In the genomic region with DNA sequence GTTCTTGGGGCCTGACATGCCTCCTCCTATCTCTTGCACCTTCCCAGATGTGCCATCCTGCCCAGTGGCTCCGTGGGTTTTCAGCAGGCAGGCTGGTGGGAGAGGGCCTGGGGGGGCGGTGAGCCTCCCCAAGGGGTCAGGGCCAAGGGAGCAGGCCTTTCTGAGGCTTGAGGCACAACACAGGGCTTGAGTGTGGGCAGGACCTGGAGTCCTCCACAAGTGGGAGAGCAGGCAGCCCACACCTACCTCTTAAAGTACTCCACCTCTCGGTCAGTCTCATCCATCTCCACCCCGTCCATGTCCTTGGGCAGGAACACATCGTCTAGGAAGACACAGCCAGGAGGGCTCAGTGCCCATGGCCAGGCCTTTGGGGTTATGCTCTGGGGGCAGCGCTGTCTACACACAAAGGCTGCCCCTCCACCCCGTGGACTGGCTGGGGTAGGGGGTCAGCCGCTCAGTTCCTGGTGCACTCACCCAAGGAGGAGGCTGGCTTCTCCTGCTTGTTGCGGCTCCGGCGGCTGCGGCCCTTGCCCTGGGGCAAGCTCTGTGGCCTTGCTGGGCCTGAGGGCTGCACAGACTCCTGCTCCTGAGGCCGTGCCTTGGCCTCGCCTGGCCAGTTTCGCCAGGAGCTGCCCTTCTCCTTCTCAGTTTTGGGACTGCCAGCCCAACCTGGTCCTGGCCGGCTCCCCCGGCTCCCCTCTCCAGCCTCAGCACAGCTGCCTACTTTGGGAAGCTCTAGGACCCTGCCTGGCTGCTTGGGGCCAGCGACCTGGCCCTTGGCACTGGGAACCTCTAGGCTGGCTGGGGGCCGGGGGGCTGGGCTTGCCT, we compare ENCODE assay signal across 17 cellular contexts. TPM values are rescaled to one million over a fixed set of nuclear protein-coding genes. Genes with fewer than 3 reads are reported as not detected.
DNase-seq lines count a peak whose midpoint lies in the region; ATAC-seq and TF ChIP-seq lines count a peak whose summit lies in the region.
"Had no signal": no experiment of that assay in that cellular context is flagged by ENCODE, and none has a peak within 500 bp of the region (broad histone marks: within the 10 kb centered on the region; RNA-seq: fewer than 3 reads in every experiment).

No MANE protein-coding gene starts in this region.

- H3K9me3 Mint-ChIP-seq in endothelial cell (ENCODE audit: unreplicated experiment), result no peaks in the 10 kb centered on the region
- H3K9me3 Mint-ChIP-seq: CD8-positive, alpha-beta memory T cell had no signal

- DNase-seq in left ventricle myocardium inferior (peak; percentile 10), cardiac septum (ENCODE audit: low spot score) (no peak), left ventricle myocardium superior (peak; percentile 24), gastrocnemius medialis (no peak), endothelial cell (ENCODE audit: low spot score) (no peak)
- no peak for DNase-seq in activated CD4-positive, alpha-beta T cell treated with anti-CD3 and anti-CD28 coated beads, Interleukin-2, amount 50 U/mL, for 1 hour
- DNase-seq: NCI-H1417 treated with DMSO at 0.1 percent for 48 hours, NCI-H187 treated with DMSO at 0.1 percent for 48 hours, NCI-H226, NCI-H524 treated with DMSO at 0.1 percent for 48 hours, PC-3, RPMI8226 had no signal

- H3K4me1 ChIP-seq in left ventricle myocardium inferior (peaks cover 18% of the 10 kb centered on the region), gastrocnemius medialis (peaks cover 19 to 36% of the 10 kb centered on the region in 2 donors)

- in situ Hi-C loops in gastrocnemius medialis (cut with MboI; ENCODE audit: low sequenced_read_pairs in 4 of 4), result loop anchor here in 1 of 4 donors (25.0 kb wide), 1 partner anchor 137 kb away; the partner anchor contains the start of gene SLC34A1

- H3K27ac Mint-ChIP-seq in endothelial cell (ENCODE audit: unreplicated experiment), result no peak overlapping the region

- peaks cover 24% of the 10 kb centered on the region for H3K36me3 Mint-ChIP-seq in endothelial cell (ENCODE audit: low read depth, unreplicated experiment)

- TF ChIP-seq POLR2A in gastrocnemius medialis (IDR thresholded peaks at IDR 0.05), result no peak

- H3K27ac ChIP-seq in left ventricle myocardium inferior (replicated peaks), result peak overlapping the region; percentile 50
- peak overlapping the region; percentile 70 to 85 (median 76) for H3K27ac ChIP-seq in gastrocnemius medialis
- H3K27ac ChIP-seq: A549, SJSA1 had no signal

- ATAC-seq in left ventricle myocardium superior, result no peak
- ATAC-seq in gastrocnemius medialis, result no peak
- ATAC-seq in HG02798 (IDR thresholded peaks at IDR 0.05; ENCODE audit: poor library complexity, unreplicated experiment), result no peak
- ATAC-seq: A549, PC-3 had no signal

- no peaks in the 10 kb centered on the region for H3K27me3 Mint-ChIP-seq in endothelial cell (ENCODE audit: unreplicated experiment)

- no peaks in the 10 kb centered on the region for H3K27me3 ChIP-seq in left ventricle myocardium inferior (ENCODE audit: low read depth)
- no peaks in the 10 kb centered on the region for H3K27me3 ChIP-seq in gastrocnemius medialis
- H3K27me3 ChIP-seq: BLaER1 treated with 17β-estradiol and CSF1 and Interleukin-3, amounts not matched to agents 10 nM and 100 nM; SJSA1 had no signal

- no peaks in the 10 kb centered on the region for H3K4me1 Mint-ChIP-seq in endothelial cell (ENCODE audit: unreplicated experiment)

- H3K9me3 ChIP-seq in left ventricle myocardium inferior (replicated peaks) (no peaks in the 10 kb centered on the region), gastrocnemius medialis (no peaks in the 10 kb centered on the region)
- H3K9me3 ChIP-seq: A549; BLaER1 treated with 17β-estradiol and CSF1 and Interleukin-3, amounts not matched to agents 10 nM and 100 nM; SJSA1 had no signal

- TF ChIP-seq CTCF in left ventricle myocardium inferior (IDR thresholded peaks at IDR 0.05; ENCODE audit: borderline replicate concordance) (no peak), gastrocnemius medialis (IDR thresholded peaks at IDR 0.05 in 4 of 5, conservative IDR thresholded peaks at IDR 0.05 in 1 of 5) (no peak), endothelial cell (IDR thresholded peaks at IDR 0.05; ENCODE audit: unreplicated experiment) (no peak)

- H3K4me3 Mint-ChIP-seq in endothelial cell (ENCODE audit: unreplicated experiment), result no peak overlapping the region
- H3K4me3 Mint-ChIP-seq: CD8-positive, alpha-beta memory T cell had no signal

- intact Hi-C loops in left ventricle myocardium inferior (cut with micrococcal nuclease) (no loop called here), cardiac septum (cut with DNase I) (no loop called here), left ventricle myocardium superior (cut with micrococcal nuclease) (no loop called here), gastrocnemius medialis (cut with DNase I; ENCODE audit: low total_unique reads) (no loop called here)

- H3K4me3 ChIP-seq in left ventricle myocardium inferior (no peak overlapping the region), gastrocnemius medialis (no peak overlapping the region)
- H3K4me3 ChIP-seq: A549; BLaER1 treated with 17β-estradiol and CSF1 and Interleukin-3, amounts not matched to agents 10 nM and 100 nM; SJSA1 had no signal

- peaks cover 95% of the 10 kb centered on the region for H3K36me3 ChIP-seq in left ventricle myocardium inferior
- peaks cover 0 to 71% of the 10 kb centered on the region in 2 donors for H3K36me3 ChIP-seq in gastrocnemius medialis

RNA-seq across cellular contexts. Expression of gene DDX41, which starts 7.2 kb away (rescaled TPM):
- total RNA-seq in left ventricle myocardium inferior (29.7 TPM), cardiac septum (37.9 TPM), left ventricle myocardium superior (29.8 TPM), gastrocnemius medialis (100 to 1,000 TPM in 1 of 4 donors, 10 to 100 TPM in 3; 47.1 to 105 (median 62.3) TPM), endothelial cell (ENCODE audit: unreplicated experiment) (125 TPM)

RNA-seq across cellular contexts. Expression of gene DOK3, which starts 14.3 kb away (rescaled TPM):
- total RNA-seq in left ventricle myocardium inferior (3.3 TPM), cardiac septum (4.7 TPM), left ventricle myocardium superior (3.4 TPM), gastrocnemius medialis (1 to 10 TPM; 2.1 to 5.1 (median 2.9) TPM), endothelial cell (ENCODE audit: unreplicated experiment) (51.4 TPM)

RNA-seq across cellular contexts. Expression of gene PDLIM7, which starts 26.5 kb away (rescaled TPM):
- total RNA-seq in left ventricle myocardium inferior (54.4 TPM), cardiac septum (133 TPM), left ventricle myocardium superior (35.1 TPM), gastrocnemius medialis (100 to 1,000 TPM; 132 to 244 (median 220) TPM), endothelial cell (ENCODE audit: unreplicated experiment) (238 TPM)

RNA-seq across cellular contexts. Expression of gene FAM193B, which starts 30.4 kb away (rescaled TPM):
- 21.5 TPM for total RNA-seq in left ventricle myocardium inferior
- 25.4 TPM for total RNA-seq in cardiac septum
- 26.4 TPM for total RNA-seq in left ventricle myocardium superior
- 10 to 100 TPM; 13.2 to 21.3 (median 16.6) TPM for total RNA-seq in gastrocnemius medialis
- 97.6 TPM for total RNA-seq in endothelial cell (ENCODE audit: unreplicated experiment)

RNA-seq across cellular contexts. Expression of gene DBN1, which starts 50.5 kb away (rescaled TPM):
- 21.8 TPM for total RNA-seq in left ventricle myocardium inferior
- total RNA-seq in cardiac septum, result 27.5 TPM
- total RNA-seq in left ventricle myocardium superior, result 22.4 TPM
- total RNA-seq in gastrocnemius medialis, result 10 to 100 TPM; 16.3 to 27.5 (median 23.2) TPM
- total RNA-seq in endothelial cell (ENCODE audit: unreplicated experiment), result 315 TPM

Comparison
In these comparisons a context has a peak if more than half of its experiments do, and no peak if none do; other contexts are left out.
1. DNase-seq: peak in left ventricle myocardium inferior (single experiment) and left ventricle myocardium superior (single experiment); none in cardiac septum (single experiment), gastrocnemius medialis (0 of 2), activated CD4-positive, alpha-beta T cell treated with anti-CD3 and anti-CD28 coated beads, Interleukin-2, amount 50 U/mL, for 1 hour (single experiment) and endothelial cell (single experiment).